In the genomic region with DNA sequence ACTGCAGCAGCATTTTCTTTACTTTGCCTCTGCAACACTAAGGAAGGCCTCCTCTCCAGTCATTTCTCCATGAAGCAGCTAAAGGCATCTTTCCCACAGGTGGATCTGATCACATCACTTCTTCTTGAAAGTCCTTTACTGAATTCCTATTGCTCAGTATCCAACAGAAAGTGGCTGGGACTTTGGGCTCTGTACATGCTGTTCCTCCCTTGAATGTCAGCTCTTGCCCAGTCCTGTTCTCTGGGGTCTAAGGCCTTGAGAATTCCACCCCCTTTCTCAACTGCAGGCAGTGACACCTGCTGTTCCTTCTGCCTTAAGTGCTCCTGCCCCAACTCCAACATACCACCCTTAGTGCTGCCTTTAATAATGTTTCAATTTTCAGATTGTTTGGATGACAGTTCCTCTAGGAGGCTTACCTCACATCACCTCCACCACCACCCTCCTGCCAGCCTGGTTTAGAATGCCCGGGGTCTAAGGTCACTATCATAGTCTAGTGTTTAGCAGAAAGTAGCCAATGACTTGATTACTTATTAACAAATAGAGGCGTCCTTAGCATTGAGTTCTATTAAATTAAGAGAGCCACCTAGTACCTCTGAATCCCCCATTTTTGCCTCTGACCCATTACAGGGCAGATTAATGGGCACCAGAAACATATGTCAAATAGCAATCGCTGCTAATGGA, we compare ENCODE assay signal across 2 cellular contexts.
TF ChIP-seq lines count a peak whose summit lies in the region.

No MANE protein-coding gene starts in this region.

TF ChIP-seq in SK-N-SH, 30 proteins besides CTCF, POLR2A, EP300 and RAD21 (continued from another document):
- TF ChIP-seq, protein P1, sequence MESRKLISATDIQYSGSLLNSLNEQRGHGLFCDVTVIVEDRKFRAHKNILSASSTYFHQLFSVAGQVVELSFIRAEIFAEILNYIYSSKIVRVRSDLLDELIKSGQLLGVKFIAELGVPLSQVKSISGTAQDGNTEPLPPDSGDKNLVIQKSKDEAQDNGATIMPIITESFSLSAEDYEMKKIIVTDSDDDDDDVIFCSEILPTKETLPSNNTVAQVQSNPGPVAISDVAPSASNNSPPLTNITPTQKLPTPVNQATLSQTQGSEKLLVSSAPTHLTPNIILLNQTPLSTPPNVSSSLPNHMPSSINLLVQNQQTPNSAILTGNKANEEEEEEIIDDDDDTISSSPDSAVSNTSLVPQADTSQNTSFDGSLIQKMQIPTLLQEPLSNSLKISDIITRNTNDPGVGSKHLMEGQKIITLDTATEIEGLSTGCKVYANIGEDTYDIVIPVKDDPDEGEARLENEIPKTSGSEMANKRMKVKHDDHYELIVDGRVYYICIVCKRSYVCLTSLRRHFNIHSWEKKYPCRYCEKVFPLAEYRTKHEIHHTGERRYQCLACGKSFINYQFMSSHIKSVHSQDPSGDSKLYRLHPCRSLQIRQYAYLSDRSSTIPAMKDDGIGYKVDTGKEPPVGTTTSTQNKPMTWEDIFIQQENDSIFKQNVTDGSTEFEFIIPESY (IDR thresholded peaks at IDR 0.05; ENCODE audit: borderline replicate concordance, low read depth), result no peak
- TF ChIP-seq GABPA (IDR thresholded peaks at IDR 0.05; ENCODE audit: low read depth) (no peak), FOXM1 (IDR thresholded peaks at IDR 0.05; ENCODE audit: low read depth) (no peak), NFIC (IDR thresholded peaks at IDR 0.05; ENCODE audit: borderline replicate concordance) (no peak), FOSL2 (IDR thresholded peaks at IDR 0.05; ENCODE audit: borderline replicate concordance, low read depth) (no peak), MEF2A (IDR thresholded peaks at IDR 0.05; ENCODE audit: borderline replicate concordance, low read depth) (no peak), FOXJ3 (CRISPR knock-in tag; IDR thresholded peaks at IDR 0.05) (no peak), NRF1 (IDR thresholded peaks at IDR 0.05; ENCODE audit: low read depth, low read length) (no peak), RCOR1 (IDR thresholded peaks at IDR 0.05; ENCODE audit: low read length) (no peak), TCF12 (IDR thresholded peaks at IDR 0.05) (no peak), RXRA (IDR thresholded peaks at IDR 0.05; ENCODE audit: borderline replicate concordance, low read depth) (no peak), POLR2AphosphoS5 (IDR thresholded peaks at IDR 0.05; ENCODE audit: low read depth, low read length) (no peak), CHD2 (IDR thresholded peaks at IDR 0.05; ENCODE audit: low read length, partially characterized antibody) (no peak), SMC3 (IDR thresholded peaks at IDR 0.05; ENCODE audit: low read depth, low read length) (no peak)
- TF ChIP-seq, protein P2, sequence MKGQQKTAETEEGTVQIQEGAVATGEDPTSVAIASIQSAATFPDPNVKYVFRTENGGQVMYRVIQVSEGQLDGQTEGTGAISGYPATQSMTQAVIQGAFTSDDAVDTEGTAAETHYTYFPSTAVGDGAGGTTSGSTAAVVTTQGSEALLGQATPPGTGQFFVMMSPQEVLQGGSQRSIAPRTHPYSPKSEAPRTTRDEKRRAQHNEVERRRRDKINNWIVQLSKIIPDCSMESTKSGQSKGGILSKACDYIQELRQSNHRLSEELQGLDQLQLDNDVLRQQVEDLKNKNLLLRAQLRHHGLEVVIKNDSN (IDR thresholded peaks at IDR 0.05; ENCODE audit: borderline replicate concordance, low read depth), result no peak
- TF ChIP-seq, protein P3, sequence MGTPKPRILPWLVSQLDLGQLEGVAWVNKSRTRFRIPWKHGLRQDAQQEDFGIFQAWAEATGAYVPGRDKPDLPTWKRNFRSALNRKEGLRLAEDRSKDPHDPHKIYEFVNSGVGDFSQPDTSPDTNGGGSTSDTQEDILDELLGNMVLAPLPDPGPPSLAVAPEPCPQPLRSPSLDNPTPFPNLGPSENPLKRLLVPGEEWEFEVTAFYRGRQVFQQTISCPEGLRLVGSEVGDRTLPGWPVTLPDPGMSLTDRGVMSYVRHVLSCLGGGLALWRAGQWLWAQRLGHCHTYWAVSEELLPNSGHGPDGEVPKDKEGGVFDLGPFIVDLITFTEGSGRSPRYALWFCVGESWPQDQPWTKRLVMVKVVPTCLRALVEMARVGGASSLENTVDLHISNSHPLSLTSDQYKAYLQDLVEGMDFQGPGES (IDR thresholded peaks at IDR 0.05; ENCODE audit: low read depth, low read length), result no peak

TF ChIP-seq in SK-N-SH treated with all-trans-retinoic acid at 6 μM for 48 hours, 23 proteins besides CTCF, POLR2A, EP300 and RAD21 (continued from another document):
- TF ChIP-seq, protein P4, sequence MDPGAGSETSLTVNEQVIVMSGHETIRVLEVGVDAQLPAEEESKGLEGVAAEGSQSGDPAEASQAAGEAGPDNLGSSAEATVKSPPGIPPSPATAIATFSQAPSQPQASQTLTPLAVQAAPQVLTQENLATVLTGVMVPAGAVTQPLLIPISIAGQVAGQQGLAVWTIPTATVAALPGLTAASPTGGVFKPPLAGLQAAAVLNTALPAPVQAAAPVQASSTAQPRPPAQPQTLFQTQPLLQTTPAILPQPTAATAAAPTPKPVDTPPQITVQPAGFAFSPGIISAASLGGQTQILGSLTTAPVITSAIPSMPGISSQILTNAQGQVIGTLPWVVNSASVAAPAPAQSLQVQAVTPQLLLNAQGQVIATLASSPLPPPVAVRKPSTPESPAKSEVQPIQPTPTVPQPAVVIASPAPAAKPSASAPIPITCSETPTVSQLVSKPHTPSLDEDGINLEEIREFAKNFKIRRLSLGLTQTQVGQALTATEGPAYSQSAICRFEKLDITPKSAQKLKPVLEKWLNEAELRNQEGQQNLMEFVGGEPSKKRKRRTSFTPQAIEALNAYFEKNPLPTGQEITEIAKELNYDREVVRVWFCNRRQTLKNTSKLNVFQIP (CRISPR knock-in tag; IDR thresholded peaks at IDR 0.05; ENCODE audit: borderline replicate concordance, low read depth), result no peak
- TF ChIP-seq OSR1 (CRISPR knock-in tag; IDR thresholded peaks at IDR 0.05) (no peak), RARB (CRISPR knock-in tag; IDR thresholded peaks at IDR 0.05) (no peak), PPARA (CRISPR knock-in tag; IDR thresholded peaks at IDR 0.05; ENCODE audit: borderline replicate concordance) (no peak), ZNF8 (CRISPR knock-in tag; IDR thresholded peaks at IDR 0.05) (no peak), GLIS3 (CRISPR knock-in tag; IDR thresholded peaks at IDR 0.05) (no peak), ZC3H10 (CRISPR knock-in tag; IDR thresholded peaks at IDR 0.05) (no peak), ISL1 (CRISPR knock-in tag; IDR thresholded peaks at IDR 0.05) (no peak)
- TF ChIP-seq, protein P5, sequence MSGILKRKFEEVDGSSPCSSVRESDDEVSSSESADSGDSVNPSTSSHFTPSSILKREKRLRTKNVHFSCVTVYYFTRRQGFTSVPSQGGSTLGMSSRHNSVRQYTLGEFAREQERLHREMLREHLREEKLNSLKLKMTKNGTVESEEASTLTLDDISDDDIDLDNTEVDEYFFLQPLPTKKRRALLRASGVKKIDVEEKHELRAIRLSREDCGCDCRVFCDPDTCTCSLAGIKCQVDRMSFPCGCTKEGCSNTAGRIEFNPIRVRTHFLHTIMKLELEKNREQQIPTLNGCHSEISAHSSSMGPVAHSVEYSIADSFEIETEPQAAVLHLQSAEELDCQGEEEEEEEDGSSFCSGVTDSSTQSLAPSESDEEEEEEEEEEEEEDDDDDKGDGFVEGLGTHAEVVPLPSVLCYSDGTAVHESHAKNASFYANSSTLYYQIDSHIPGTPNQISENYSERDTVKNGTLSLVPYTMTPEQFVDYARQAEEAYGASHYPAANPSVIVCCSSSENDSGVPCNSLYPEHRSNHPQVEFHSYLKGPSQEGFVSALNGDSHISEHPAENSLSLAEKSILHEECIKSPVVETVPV (CRISPR knock-in tag; IDR thresholded peaks at IDR 0.05), result no peak
